8 cellular contexts compared by ENCODE assay signal in genomic region chr1:6727535-6727934, GRCh38. TPM values are rescaled to one million over a fixed set of nuclear protein-coding genes. Genes with fewer than 3 reads are reported as not detected.
DNase-seq lines count a peak whose midpoint lies in the region; ATAC-seq and TF ChIP-seq lines count a peak whose summit lies in the region.

No MANE protein-coding gene starts in this region.

- H3K4me2 ChIP-seq in KMS-11 (no peak overlapping the region), SK-N-SH (no peak overlapping the region)

- POLR2A ChIA-PET in SK-N-SH (lab: Yijun Ruan, JAX): no interaction called here

- H3K4me3 ChIP-seq in KMS-11 (IDR thresholded peaks at IDR 0.05; ENCODE audit: insufficient read depth, low read depth, low read length) (no peak overlapping the region), SK-N-SH (ENCODE audit: low read depth in 2 of 2, low read length in 1 of 2) (peak overlapping the region in 1 of 2 experiments; percentile 46; a peak in 1 of 4 replicates), adipocyte (ENCODE audit: low read length) (no peak overlapping the region)

- H3K4me1 ChIP-seq in KMS-11 (ENCODE audit: low read depth, poor library complexity, severe bottlenecking) (no peaks in the 10 kb centered on the region), SK-N-SH (ENCODE audit: control insufficient read depth in 1 of 2, insufficient read depth in 2 of 2, low read depth in 1 of 2, low read length in 1 of 2) (peaks cover 0 to 4% of the 10 kb centered on the region in 2 experiments; a peak in 1 of 4 replicates), adipocyte (ENCODE audit: control insufficient read depth, insufficient read depth, low read length) (peaks cover 5% of the 10 kb centered on the region)

- H3K9ac ChIP-seq in KMS-11 (no peak overlapping the region), SK-N-SH (no peak overlapping the region), adipocyte (ENCODE audit: low read length) (no peak overlapping the region)

- intact Hi-C loops in sciatic nerve (cut with DNase I): loop anchor here (10.0 kb wide), 1 partner anchor 337 kb away; no protein-coding TSS in a partner anchor

- H3K27me3 ChIP-seq in KMS-11 (ENCODE audit: insufficient read depth, low read depth) (no peaks in the 10 kb centered on the region), SK-N-SH (ENCODE audit: insufficient read depth) (no peaks in the 10 kb centered on the region), adipocyte (replicated peaks; ENCODE audit: control insufficient read depth, insufficient read depth, low read length) (no peaks in the 10 kb centered on the region)

- no peak overlapping the region for H2AFZ ChIP-seq in KMS-11 (ENCODE audit: low read depth)
- no peak overlapping the region for H2AFZ ChIP-seq in SK-N-SH (ENCODE audit: low read depth)

- no peaks in the 10 kb centered on the region for H3F3A ChIP-seq in SK-N-SH (replicated peaks; ENCODE audit: insufficient read depth)

- H3K9me3 ChIP-seq in SK-N-SH (no peaks in the 10 kb centered on the region), adipocyte (ENCODE audit: control insufficient read depth, low read length) (peaks cover 4% of the 10 kb centered on the region)

- DNase-seq in DMS 273 treated with DMSO at 0.1 percent for 48 hours (lab: John Stamatoyannopoulos, UW) (peak; percentile 17), SK-N-SH (peak; percentile 73), adipocyte (ENCODE audit: low read depth) (peak; percentile 80), hepatic stellate cell (ENCODE audit: low spot score) (peak; percentile 62), sciatic nerve (ENCODE audit: low spot score) (no peak)
- peak in 2 of 3 donors; percentile 30 to 54 for DNase-seq in stimulated activated CD4-positive, alpha-beta T cell treated with anti-CD3 and anti-CD28 coated beads, Interleukin-12 subunit alpha, Interleukin-12 subunit beta, amount 100 ng/mL, for 48 hours (ENCODE audit: low read depth in 2 of 3, low spot score in 1 of 3)

- H3K79me2 ChIP-seq in KMS-11 (ENCODE audit: insufficient read depth, low read depth) (no peaks in the 10 kb centered on the region), SK-N-SH (ENCODE audit: insufficient read depth) (no peaks in the 10 kb centered on the region)

- peak; percentile 70 for TF ChIP-seq RAD21 in SK-N-SH (IDR thresholded peaks at IDR 0.05; ENCODE audit: low read length)

- 51% methylated on average over 6 of the region's 6 CpGs for WGBS in SK-N-SH (ENCODE audit: low lambda C conversion rate)

- no peak for TF ChIP-seq EP300 in SK-N-SH (IDR thresholded peaks at IDR 0.05; ENCODE audit: borderline replicate concordance in 1 of 2, low read depth in 1 of 2, low read length in 1 of 2)

- H3K9me2 ChIP-seq in SK-N-SH: no peaks in the 10 kb centered on the region

- H3K36me3 ChIP-seq in KMS-11 (ENCODE audit: insufficient read depth): no peaks in the 10 kb centered on the region
- no peaks in the 10 kb centered on the region for H3K36me3 ChIP-seq in SK-N-SH (replicated peaks in 1 of 2; ENCODE audit: control insufficient read depth in 1 of 2, insufficient read depth in 2 of 2, low read length in 1 of 2)
- no peaks in the 10 kb centered on the region for H3K36me3 ChIP-seq in adipocyte (ENCODE audit: control insufficient read depth, insufficient read depth, low read length, severe bottlenecking)

- ATAC-seq in sciatic nerve: no peak
- ATAC-seq in GM18498 (IDR thresholded peaks at IDR 0.05; ENCODE audit: unreplicated experiment): no peak

- CTCF ChIA-PET in SK-N-SH (lab: Yijun Ruan, JAX): interaction anchor here (0.6 to 2.5 kb wide), 14 partner anchors 8 to 916 kb away, joined by 3 to 10 read pairs (median 3); no protein-coding TSS in a partner anchor

- H3K27ac ChIP-seq in KMS-11: no peak overlapping the region
- H3K27ac ChIP-seq in SK-N-SH (ENCODE audit: low read depth in 2 of 2, low read length in 1 of 2): no peak overlapping the region

- H4K20me1 ChIP-seq in KMS-11 (ENCODE audit: insufficient read depth): no peaks in the 10 kb centered on the region
- no peaks in the 10 kb centered on the region for H4K20me1 ChIP-seq in SK-N-SH (ENCODE audit: insufficient read depth)

- peak; percentile 99 for TF ChIP-seq CTCF in KMS-11 (conservative IDR thresholded peaks at IDR 0.05; ENCODE audit: low read depth, low read length)
- TF ChIP-seq CTCF in SK-N-SH (IDR thresholded peaks at IDR 0.05): peak; percentile 94

TF ChIP-seq in SK-N-SH, 30 proteins besides CTCF, POLR2A, EP300 and RAD21:
- TF ChIP-seq SIN3A (IDR thresholded peaks at IDR 0.05; ENCODE audit: borderline replicate concordance, low read depth, low read length) (no peak), TEAD4 (IDR thresholded peaks at IDR 0.05; ENCODE audit: borderline replicate concordance, insufficient read depth) (no peak), NFIC (IDR thresholded peaks at IDR 0.05; ENCODE audit: borderline replicate concordance) (no peak), RCOR1 (IDR thresholded peaks at IDR 0.05; ENCODE audit: low read length) (0 out of 2 replicates have a peak, but pooled peaks have one; percentile 20), SMC3 (IDR thresholded peaks at IDR 0.05; ENCODE audit: low read depth, low read length) (peak; percentile 38), PBX3 (IDR thresholded peaks at IDR 0.05) (no peak), REST (IDR thresholded peaks at IDR 0.05; ENCODE audit: low read depth, low read length) (no peak), TAF1 (IDR thresholded peaks at IDR 0.05; ENCODE audit: borderline replicate concordance, low read depth, low read length) (no peak)

RNA-seq across cellular contexts. Expression of gene DNAJC11, which starts 25.9 kb away (rescaled TPM):
- polyA plus RNA-seq in SK-N-SH (2012; rRNA removed): 35.5 and 38.2 TPM in 2 replicates
- 29.5 and 29.9 TPM in 2 replicates for polyA plus RNA-seq in SK-N-SH (2012; cell fraction: cytosol; rRNA removed)
- polyA plus RNA-seq in SK-N-SH (2012; cell fraction: nucleus; rRNA removed): 71.0 and 76.7 TPM in 2 replicates
- 38.7 TPM for total RNA-seq in sciatic nerve

RNA-seq across cellular contexts. Expression of gene CAMTA1, which starts 57.7 kb away (rescaled TPM):
- 44.1 and 63.1 TPM in 2 replicates for polyA plus RNA-seq in SK-N-SH (2012; rRNA removed)
- 86.4 and 126 TPM in 2 replicates for polyA plus RNA-seq in SK-N-SH (2012; cell fraction: cytosol; rRNA removed)
- 17.2 and 18.0 TPM in 2 replicates for polyA plus RNA-seq in SK-N-SH (2012; cell fraction: nucleus; rRNA removed)
- total RNA-seq in sciatic nerve: 72.4 TPM
